In the genomic region with DNA sequence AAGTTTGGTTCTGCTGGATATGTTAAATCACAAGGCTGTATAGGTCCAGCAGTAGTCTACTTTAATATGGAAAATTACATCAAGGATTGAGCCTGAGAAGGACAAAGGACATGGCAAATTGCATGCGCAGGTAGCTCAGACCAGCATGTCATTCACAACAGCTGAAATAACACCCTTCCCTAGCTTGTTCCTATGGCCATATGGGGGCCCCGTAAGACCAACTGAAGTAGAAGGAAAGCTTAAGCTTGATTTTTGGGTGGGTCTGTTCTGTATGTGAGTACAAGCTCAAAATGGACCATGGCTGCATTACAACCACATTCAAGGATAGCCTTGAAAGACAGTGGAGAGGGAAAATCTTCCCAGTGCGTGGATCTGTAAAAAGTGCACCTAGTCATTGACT, we compare ENCODE assay signal across 27 cellular contexts. TPM values are rescaled to one million over a fixed set of nuclear protein-coding genes. Genes with fewer than 3 reads are reported as not detected.
A peak's percentile ranks its signal among the peaks of the same experiment; 100 is the strongest.
DNase-seq lines count a peak whose midpoint lies in the region; ATAC-seq, FAIRE-seq and TF ChIP-seq lines count a peak whose summit lies in the region.
"Had no signal": no experiment of that assay in that cellular context is flagged by ENCODE, and none has a peak within 500 bp of the region (broad histone marks: within the 10 kb centered on the region; RNA-seq: fewer than 3 reads in every experiment).

No MANE protein-coding gene starts in this region.

- H3K4me1 ChIP-seq in H1 (replicated peaks in 1 of 4; ENCODE audit: control insufficient read depth in 3 of 4, insufficient read depth in 4 of 4, low read length in 3 of 4) (no peaks in the 10 kb centered on the region), rectal smooth muscle tissue (ENCODE audit: control insufficient read depth, insufficient read depth, low read length) (peaks cover 19% of the 10 kb centered on the region)
- H3K4me1 ChIP-seq: tibial artery had no signal

- H2BK15ac ChIP-seq in H1 (ENCODE audit: low read length): no peak overlapping the region

- TF ChIP-seq CTCF in H1 (IDR thresholded peaks at IDR 0.05; ENCODE audit: control extremely low read depth in 1 of 3, insufficient read depth in 1 of 3, low read depth in 1 of 3, low read length in 3 of 3) (peak; percentile 6 to 69 (median 64)), lower leg skin (IDR thresholded peaks at IDR 0.05) (no peak)

- H3K23me2 ChIP-seq in H1 (ENCODE audit: low read depth, low read length): no peaks in the 10 kb centered on the region

- H3K27ac ChIP-seq in H1 (ENCODE audit: low read depth, low read length) (no peak overlapping the region), rectal smooth muscle tissue (ENCODE audit: low read depth, low read length) (peak overlapping the region; percentile 66)
- H3K27ac ChIP-seq: body of pancreas, tibial artery had no signal

- intact Hi-C loops in activated CD4-positive, alpha-beta T cell treated with anti-CD3 and anti-CD28 coated beads, Interleukin-2, amount 10 ng/mL, durations not matched to agents 24 days and 14 days (cut with micrococcal nuclease): no loop called here
- intact Hi-C loops in left cardiac atrium (cut with DNase I) (no loop called here), lower leg skin (cut with DNase I; ENCODE audit: low total_unique reads) (no loop called here)

- no peak for TF ChIP-seq EP300 in Ishikawa (IDR thresholded peaks at IDR 0.05; ENCODE audit: borderline replicate concordance)
- no peak for TF ChIP-seq EP300 in H1 (IDR thresholded peaks at IDR 0.05; ENCODE audit: borderline replicate concordance in 1 of 2, low read depth in 2 of 2, low read length in 2 of 2)

- no peak overlapping the region for H4K5ac ChIP-seq in H1 (ENCODE audit: insufficient read length, low read depth, low read length)

- WGBS in H1 (ENCODE audit: extremely low coverage in 1 of 2, insufficient coverage in 1 of 2, insufficient read length in 1 of 2, insufficient replicate concordance in 2 of 2, low coverage in 1 of 2, low lambda C conversion rate in 2 of 2, missing lambda C conversion rate in 1 of 2), 2 experiments: 86% methylated on average over 3 of the region's 3 CpGs; no CpG with 5 or more reads in 1 of the 2 experiments
- 91 to 95% methylated on average over 3 of the region's 3 CpGs for WGBS in lower leg skin, 2 donors

- peak; percentile 54 for DNase-seq in activated CD4-positive, alpha-beta T cell treated with anti-CD3 and anti-CD28 coated beads, Interleukin-2, amount 10 ng/mL, durations not matched to agents 24 days and 14 days
- no peak for DNase-seq in activated CD4-positive, alpha-beta T cell treated with anti-CD3 and anti-CD28 coated beads, Interleukin-2, amount 50 U/mL, for 48 hours
- DNase-seq in H1 (ENCODE audit: low read depth in 1 of 2, low spot score in 2 of 2): no peak
- no peak for DNase-seq in left cardiac atrium
- DNase-seq in lower leg skin (ENCODE audit: low spot score in 2 of 2): no peak
- no peak for DNase-seq in UCSD-AML1 (lab: John Stamatoyannopoulos, UW; ENCODE audit: unreplicated experiment)
- DNase-seq: activated CD4-positive, CD25-positive, alpha-beta regulatory T cell treated with anti-CD3 and anti-CD28 coated beads, Interleukin-2, amount 50 U/mL, for 72 hours; body of pancreas; Caco-2; DMS79 treated with DMSO at 0.1 percent for 48 hours; effector memory CD4-positive, alpha-beta T cell; kidney glomerular epithelial cell; NCI-H146; NCI-H2171 treated with DMSO at 0.1 percent for 48 hours; NCI-H526 treated with DMSO at 0.1 percent for 48 hours; retina; stimulated activated CD4-positive, alpha-beta T cell treated with anti-CD3 and anti-CD28 coated beads, Interleukin-4, amount 100 ng/mL, for 4 hours; stimulated activated naive CD8-positive, alpha-beta T cell treated with anti-CD3 and anti-CD28 coated beads, Interleukin-15, Interleukin-2, amounts not matched to agents 100 U/mL and 50 U/mL, for 24 hours; tibial artery had no signal

- H3K27me3 ChIP-seq in H1 (replicated peaks in 1 of 4; ENCODE audit: control insufficient read depth in 3 of 4, extremely low read depth in 1 of 4, insufficient read depth in 3 of 4, low read length in 3 of 4): peaks cover 0 to 1% (median 0%) of the 10 kb centered on the region in 4 experiments; a peak in 1 of 7 replicates
- H3K27me3 ChIP-seq in rectal smooth muscle tissue (ENCODE audit: control insufficient read depth, insufficient read depth, low read length): no peaks in the 10 kb centered on the region
- H3K27me3 ChIP-seq: body of pancreas, tibial artery had no signal

- CTCF ChIA-PET in H1 (lab: Charles Lee; ENCODE audit: partially characterized antibody): interaction anchor here (0.6 to 8.2 kb wide), 29 partner anchors 9 to 474 kb away, joined by 3 to 138 read pairs (median 4); a partner anchor contains a TSS

- no peaks in the 10 kb centered on the region for H3K79me1 ChIP-seq in H1 (ENCODE audit: low read depth, low read length)

- no peak overlapping the region for H2AK5ac ChIP-seq in H1 (ENCODE audit: low read depth, low read length)

- no peak overlapping the region for H3K14ac ChIP-seq in H1 (ENCODE audit: insufficient read length)

- no peak overlapping the region for H2BK120ac ChIP-seq in H1 (replicated peaks; ENCODE audit: low read depth, low read length)

- H4K20me1 ChIP-seq in H1 (replicated peaks in 1 of 2; ENCODE audit: control insufficient read depth in 1 of 2, insufficient read depth in 2 of 2, low read length in 2 of 2): no peaks in the 10 kb centered on the region

- H3K79me2 ChIP-seq in H1 (ENCODE audit: control insufficient read depth in 1 of 2, insufficient read depth in 2 of 2, low read length in 2 of 2): no peaks in the 10 kb centered on the region

- TF ChIP-seq POLR2A in H1 (IDR thresholded peaks at IDR 0.05; ENCODE audit: control extremely low read depth in 1 of 2, low read depth in 2 of 2, low read length in 2 of 2) (no peak), lower leg skin (IDR thresholded peaks at IDR 0.05) (no peak)

- H3K4me3 Mint-ChIP-seq in activated CD4-positive, alpha-beta T cell treated with anti-CD3 and anti-CD28 coated beads, Interleukin-2, amount 10 ng/mL, durations not matched to agents 24 days and 14 days: no peak overlapping the region
- H3K4me3 Mint-ChIP-seq: B cell, memory B cell had no signal

- TF ChIP-seq RAD21 in Ishikawa (IDR thresholded peaks at IDR 0.05; ENCODE audit: low read depth) (0 out of 2 replicates have a peak, but pooled peaks have one; percentile 7), H1 (IDR thresholded peaks at IDR 0.05 in 1 of 2, conservative IDR thresholded peaks at IDR 0.05 in 1 of 2; ENCODE audit: low read depth in 2 of 2, low read length in 2 of 2) (peak; percentile 79 to 88)

- POLR2A ChIA-PET in H1 (lab: Charles Lee; ENCODE audit: partially characterized antibody): interaction anchor here (1.8 kb wide), 1 partner anchor 21 kb away, joined by 9 read pairs; a partner anchor contains a TSS

- peaks cover 54% of the 10 kb centered on the region for H3K36me3 Mint-ChIP-seq in activated CD4-positive, alpha-beta T cell treated with anti-CD3 and anti-CD28 coated beads, Interleukin-2, amount 10 ng/mL, durations not matched to agents 24 days and 14 days (ENCODE audit: low read depth)
- H3K36me3 Mint-ChIP-seq: memory B cell had no signal

- peak; percentile 77 for FAIRE-seq in H1 (lab: Jason Lieb, UNC)
- FAIRE-seq: A204.1, colon had no signal

- H3K27me3 Mint-ChIP-seq in activated CD4-positive, alpha-beta T cell treated with anti-CD3 and anti-CD28 coated beads, Interleukin-2, amount 10 ng/mL, durations not matched to agents 24 days and 14 days: no peaks in the 10 kb centered on the region
- H3K27me3 Mint-ChIP-seq: B cell, memory B cell had no signal

- no peak overlapping the region for H3K4ac ChIP-seq in H1 (replicated peaks; ENCODE audit: insufficient read length, low read depth, low read length)

- H3K36me3 ChIP-seq in H1 (ENCODE audit: control insufficient read depth in 2 of 4, insufficient read depth in 4 of 4, low read length in 3 of 4) (no peaks in the 10 kb centered on the region), rectal smooth muscle tissue (ENCODE audit: control insufficient read depth, insufficient read depth, low read length) (no peaks in the 10 kb centered on the region)
- H3K36me3 ChIP-seq: tibial artery had no signal

- no peak overlapping the region for H3K23ac ChIP-seq in H1 (ENCODE audit: insufficient read length)

- no peak overlapping the region for H3K18ac ChIP-seq in H1 (ENCODE audit: extremely low read depth, low read length)

- H3K4me3 ChIP-seq in H1 (ENCODE audit: extremely low read depth in 1 of 4, insufficient read depth in 2 of 4, low read depth in 3 of 4, low read length in 4 of 4): no peak overlapping the region
- no peak overlapping the region for H3K4me3 ChIP-seq in rectal smooth muscle tissue (ENCODE audit: low read length)
- no peak overlapping the region for H3K4me3 ChIP-seq in lower leg skin (ENCODE audit: low read depth, poor library complexity, severe bottlenecking)
- H3K4me3 ChIP-seq: body of pancreas, tibial artery had no signal

- H2AFZ ChIP-seq in H1 (ENCODE audit: low read length): no peak overlapping the region

- H3K9me3 ChIP-seq in H1 (ENCODE audit: insufficient read depth in 2 of 2, low read depth in 1 of 2, low read length in 1 of 2): no peaks in the 10 kb centered on the region
- H3K9me3 ChIP-seq: body of pancreas, Caco-2, tibial artery had no signal

- H3K9me3 Mint-ChIP-seq in activated CD4-positive, alpha-beta T cell treated with anti-CD3 and anti-CD28 coated beads, Interleukin-2, amount 10 ng/mL, durations not matched to agents 24 days and 14 days: peaks cover 3% of the 10 kb centered on the region
- H3K9me3 Mint-ChIP-seq: memory B cell had no signal

- ATAC-seq in left cardiac atrium: no peak
- ATAC-seq: body of pancreas; Right ventricle myocardium inferior; stimulated activated naive CD8-positive, alpha-beta T cell treated with anti-CD3 and anti-CD28 coated beads, Interleukin-15, Interleukin-2, amounts not matched to agents 100 U/mL and 50 U/mL, for 24 hours had no signal

- H3K9ac ChIP-seq in H1 (replicated peaks in 1 of 4; ENCODE audit: extremely low read depth in 1 of 4, low read depth in 3 of 4, low read length in 3 of 4) (no peak overlapping the region), rectal smooth muscle tissue (ENCODE audit: low read length) (no peak overlapping the region)

- peaks cover 42% of the 10 kb centered on the region for H3K4me1 Mint-ChIP-seq in activated CD4-positive, alpha-beta T cell treated with anti-CD3 and anti-CD28 coated beads, Interleukin-2, amount 10 ng/mL, durations not matched to agents 24 days and 14 days

- no peak overlapping the region for H3K56ac ChIP-seq in H1 (replicated peaks; ENCODE audit: insufficient read length, low read depth, low read length)

- no peak overlapping the region for H2BK20ac ChIP-seq in H1 (ENCODE audit: low read length)

- H3K27ac Mint-ChIP-seq in activated CD4-positive, alpha-beta T cell treated with anti-CD3 and anti-CD28 coated beads, Interleukin-2, amount 10 ng/mL, durations not matched to agents 24 days and 14 days: no peak overlapping the region
- H3K27ac Mint-ChIP-seq: B cell, memory B cell had no signal

- H4K8ac ChIP-seq in H1 (ENCODE audit: extremely low read depth, insufficient read depth, low read length): no peak overlapping the region

- H2BK5ac ChIP-seq in H1 (ENCODE audit: low read depth, low read length): no peak overlapping the region

- no peak overlapping the region for H3K4me2 ChIP-seq in H1 (ENCODE audit: insufficient read depth in 1 of 2, low read depth in 2 of 2, low read length in 2 of 2)

- H4K91ac ChIP-seq in H1 (replicated peaks; ENCODE audit: insufficient read length, low read length): no peak overlapping the region

- H2BK12ac ChIP-seq in H1 (ENCODE audit: low read depth, low read length): no peak overlapping the region

RNA-seq across cellular contexts. Expression of a gene that starts 20.6 kb away (rescaled TPM):
- total RNA-seq in activated CD4-positive, alpha-beta T cell treated with anti-CD3 and anti-CD28 coated beads, Interleukin-2, amount 10 ng/mL, durations not matched to agents 24 days and 14 days: 49.3 and 52.8 TPM in 2 replicates
- total RNA-seq in H1 (2021; fragmentation: NEBNext Ultra II Directional; extraction: Animal tissue kit (Norgen Biotek cat#: 25700)): 9.9 and 10.9 TPM in 2 replicates
- 2.5 and 2.7 TPM in 2 replicates for polyA plus RNA-seq in H1 (2011; rRNA removed)
- 2.9 TPM for polyA plus RNA-seq in H1 (2011; cell fraction: cytosol; rRNA removed)
- 6.1 TPM for polyA plus RNA-seq in H1 (2011; cell fraction: nucleus; rRNA removed)
- 3.1 to 5.3 TPM (median 3.6 TPM) in 4 replicates for polyA plus RNA-seq in H1 (2012, experiment 1 of 2)
- polyA plus RNA-seq in H1 (2012, experiment 2 of 2): 0.34 TPM
- 9.4 TPM for polyA plus RNA-seq in H1 (2013, experiment 1 of 2)
- 9.4 TPM for polyA plus RNA-seq in H1 (2013, experiment 2 of 2)
- 13.7 and 15.9 TPM in 2 replicates for polyA minus RNA-seq in H1 (2011; rRNA and poly(A)+ RNA removed)
- polyA minus RNA-seq in H1 (2011; cell fraction: cytosol; rRNA and poly(A)+ RNA removed): 7.3 TPM
- polyA minus RNA-seq in H1 (2011; cell fraction: nucleus; rRNA and poly(A)+ RNA removed): 37.3 TPM
- 10 to 100 TPM; 17.8 to 18.7 TPM for total RNA-seq in left cardiac atrium
- 1 to 10 TPM in 3 of 4 donors, under 1 TPM in 1; 0.88 to 4.3 (median 2.1) TPM for total RNA-seq in lower leg skin
- total RNA-seq: M059J had no signal

Comparison
In these comparisons a context has a peak if more than half of its experiments do, and no peak if none do; other contexts are left out.
1. CTCF ChIP-seq: peak in H1 (3 of 3); none in lower leg skin (0 of 3).